Comparison of ENCODE assay signal across 8 cellular contexts in the genomic region with DNA sequence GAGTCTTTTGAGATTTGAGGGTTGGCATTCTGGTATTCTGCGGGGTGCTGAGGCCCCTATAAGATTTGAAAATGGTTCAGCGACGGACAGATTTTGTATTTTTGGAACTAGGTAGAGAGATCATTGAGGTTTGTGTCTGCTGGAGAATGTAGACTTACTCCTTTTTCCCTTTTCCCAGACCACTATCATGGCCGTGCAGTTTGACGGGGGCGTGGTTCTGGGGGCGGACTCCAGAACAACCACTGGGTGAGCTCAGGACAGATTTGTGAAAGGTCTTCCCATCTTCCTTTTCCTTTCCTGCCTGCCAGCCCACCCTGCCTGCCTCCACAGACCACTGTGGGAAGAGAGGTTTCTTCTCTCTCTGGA. TPM values are rescaled to one million over a fixed set of nuclear protein-coding genes. Genes with fewer than 3 reads are reported as not detected.
DNase-seq lines count a peak whose midpoint lies in the region; ATAC-seq and TF ChIP-seq lines count a peak whose summit lies in the region.

No MANE protein-coding gene starts in this region.

- peak overlapping the region; percentile 56 for H3K4me2 ChIP-seq in mesenchymal stem cell (ENCODE audit: low read length, poor library complexity, severe bottlenecking)

- H3K9me3 ChIP-seq in AG04450 (ENCODE audit: control insufficient read depth, insufficient read depth, low read length) (no peaks in the 10 kb centered on the region; the same call in 1 of the 2 replicates), mesenchymal stem cell (ENCODE audit: control insufficient read depth, low read length) (no peaks in the 10 kb centered on the region), transverse colon (no peaks in the 10 kb centered on the region)

- H2BK120ac ChIP-seq in mesenchymal stem cell (ENCODE audit: low read depth, low read length): no peak overlapping the region

- H3K27ac ChIP-seq in AG04450 (ENCODE audit: low read depth, low read length) (peak overlapping the region; percentile 31), mesenchymal stem cell (ENCODE audit: low read length, poor library complexity, severe bottlenecking) (peak overlapping the region; percentile 59), transverse colon (peak overlapping the region; percentile 79 to 84 (median 81))

- peak overlapping the region; percentile 97 for H3K9ac ChIP-seq in mesenchymal stem cell (ENCODE audit: low read length)

- H2BK15ac ChIP-seq in mesenchymal stem cell (ENCODE audit: low read depth, poor library complexity, severe bottlenecking): no peak overlapping the region

- H2BK12ac ChIP-seq in mesenchymal stem cell (ENCODE audit: low read length in 2 of 2): peak overlapping the region in 1 of 2 experiments; percentile 85

- TF ChIP-seq CTCF in AG04450 (IDR thresholded peaks at IDR 0.05; ENCODE audit: low read depth, low read length): no peak
- no peak for TF ChIP-seq CTCF in transverse colon (IDR thresholded peaks at IDR 0.05)

- peak overlapping the region; percentile 87 for H4K8ac ChIP-seq in mesenchymal stem cell (ENCODE audit: low read length)

- H3K4me3 ChIP-seq in AG04450 (ENCODE audit: low read depth, low read length) (peak overlapping the region; percentile 100), mesenchymal stem cell (ENCODE audit: insufficient read depth in 1 of 2, low read depth in 1 of 2, low read length in 2 of 2) (peak overlapping the region; percentile 92 to 98), transverse colon (peak overlapping the region; percentile 68 to 77 (median 70))

- no peak overlapping the region for H2BK5ac ChIP-seq in mesenchymal stem cell (ENCODE audit: low read depth, low read length, poor library complexity, severe bottlenecking)

- no peak for TF ChIP-seq POLR2A in transverse colon (IDR thresholded peaks at IDR 0.05)

- intact Hi-C loops in transverse colon (cut with DNase I; ENCODE audit: low total_unique reads): no loop called here

- H3K36me3 ChIP-seq in mesenchymal stem cell (ENCODE audit: control insufficient read depth in 1 of 2, insufficient read depth in 2 of 2, low read depth in 1 of 2, low read length in 2 of 2) (peaks cover 26 to 28% of the 10 kb centered on the region in 2 experiments), transverse colon (peaks cover 0 to 17% (median 4%) of the 10 kb centered on the region in 4 donors)

- POLR2A ChIA-PET in AG04450 (lab: Yijun Ruan, JAX): interaction anchor here (0.7 to 1.7 kb wide), 7 partner anchors 9 to 144 kb away, joined by 3 to 18 read pairs (median 4); partner anchors contain the start of genes ARRB2, PLD2, RNF167 and SLC25A11

- CTCF ChIA-PET in AG04450 (lab: Charles Lee): interaction anchor here (0.7 to 1.2 kb wide), 2 partner anchors 35 to 107 kb away, joined by 3 read pairs; partner anchors contain the start of gene CHRNE

- peaks cover 14% of the 10 kb centered on the region for H3K79me1 ChIP-seq in mesenchymal stem cell (replicated peaks; ENCODE audit: low read length, poor library complexity, severe bottlenecking)

- H3K23ac ChIP-seq in mesenchymal stem cell (ENCODE audit: low read length in 2 of 2): no peak overlapping the region

- H3K18ac ChIP-seq in mesenchymal stem cell (ENCODE audit: low read depth in 1 of 2, low read length in 2 of 2): peak overlapping the region; percentile 60 to 86

- H3K14ac ChIP-seq in mesenchymal stem cell (ENCODE audit: low read length in 2 of 2): no peak overlapping the region

- peak; percentile 3 for ATAC-seq in GM18909 (IDR thresholded peaks at IDR 0.05; ENCODE audit: poor library complexity, unreplicated experiment)
- ATAC-seq in HG03095 (IDR thresholded peaks at IDR 0.05; ENCODE audit: unreplicated experiment): no peak

- peak overlapping the region in 1 of 2 experiments; percentile 77 for H3K4ac ChIP-seq in mesenchymal stem cell (ENCODE audit: low read depth in 1 of 2, low read length in 2 of 2)

- H3K27me3 ChIP-seq in AG04450 (ENCODE audit: control insufficient read depth, insufficient read depth, low read length) (no peaks in the 10 kb centered on the region), mesenchymal stem cell (ENCODE audit: control insufficient read depth in 1 of 2, insufficient read depth in 1 of 2, low read length in 2 of 2) (no peaks in the 10 kb centered on the region), transverse colon (no peaks in the 10 kb centered on the region)

- in situ Hi-C loops in transverse colon (cut with MboI; ENCODE audit: low pct_ligation_motif_present in 1 of 4, low pct_unique_long_range_greater_than_20kb in 1 of 4, low sequenced_read_pairs in 3 of 4): loop anchor here in 2 of 4 donors (25.0 kb wide), 1 partner anchor 91 kb away; the partner anchor contains the start of gene C17orf107 (in 2 of the 2)

- WGBS in mesenchymal stem cell: 0% methylated on average over 5 of the region's 7 CpGs
- 0 to 1% methylated on average over 3 to 7 of the region's 7 CpGs for WGBS in transverse colon (ENCODE audit: low coverage in 1 of 2), 2 donors

- H2AK5ac ChIP-seq in mesenchymal stem cell (ENCODE audit: low read length, severe bottlenecking): peak overlapping the region; percentile 27

- no peak for TF ChIP-seq EP300 in transverse colon (IDR thresholded peaks at IDR 0.05; ENCODE audit: low read depth)

- H3K4me1 ChIP-seq in mesenchymal stem cell (ENCODE audit: control insufficient read depth, insufficient read depth, low read depth, low read length): peaks cover 8% of the 10 kb centered on the region
- peaks cover 0 to 15% (median 10%) of the 10 kb centered on the region in 4 donors for H3K4me1 ChIP-seq in transverse colon

- peak overlapping the region; percentile 30 for H4K91ac ChIP-seq in mesenchymal stem cell (ENCODE audit: low read length)

- DNase-seq in AG04450 (ENCODE audit: low read depth, low spot score): no peak
- DNase-seq in SK-N-DZ (ENCODE audit: low spot score): peak; percentile 33
- peak; percentile 65 for DNase-seq in dermis blood vessel endothelial cell
- DNase-seq in mesenchymal stem cell: peak; percentile 61
- peak; percentile 27 for DNase-seq in transverse colon
- DNase-seq in NCI-H128 (lab: John Stamatoyannopoulos, UW; ENCODE audit: unreplicated experiment): no peak

- peak overlapping the region; percentile 46 for H2AFZ ChIP-seq in mesenchymal stem cell (ENCODE audit: low read depth, low read length)

RNA-seq across cellular contexts. Expression of gene PSMB6, which starts 0.6 kb away (rescaled TPM):
- 222 and 245 TPM in 2 replicates for polyA plus RNA-seq in AG04450 (2011; rRNA removed)
- 166 and 199 TPM in 2 replicates for polyA minus RNA-seq in AG04450 (2011; rRNA and poly(A)+ RNA removed)
- 339 and 369 TPM in 2 replicates for polyA plus RNA-seq in SK-N-DZ (2014; cell fraction: cytosol; rRNA removed)
- 139 and 215 TPM in 2 replicates for polyA plus RNA-seq in SK-N-DZ (2014; cell fraction: nucleus; rRNA removed)
- total RNA-seq in dermis blood vessel endothelial cell (157 and 202 TPM in 2 replicates), transverse colon (100 to 1,000 TPM in 2 of 4 donors, 10 to 100 TPM in 2; 34.0 to 111 (median 80.9) TPM)
- polyA plus RNA-seq in mesenchymal stem cell (2013, experiment 1 of 2): 216 TPM
- 223 TPM for polyA plus RNA-seq in mesenchymal stem cell (2013, experiment 2 of 2)

RNA-seq across cellular contexts. Expression of gene GLTPD2, which starts 7.8 kb away (rescaled TPM):
- not detected in 2 replicates for polyA plus RNA-seq in AG04450 (2011; rRNA removed)
- polyA minus RNA-seq in AG04450 (2011; rRNA and poly(A)+ RNA removed): not detected in 2 replicates
- not detected in 2 replicates for polyA plus RNA-seq in SK-N-DZ (2014; cell fraction: cytosol; rRNA removed)
- polyA plus RNA-seq in SK-N-DZ (2014; cell fraction: nucleus; rRNA removed): not detected in 2 replicates
- total RNA-seq in dermis blood vessel endothelial cell (not detected in 2 replicates), transverse colon (1 to 10 TPM in 1 of 4 donors, under 1 TPM in 1, not detected in 2; 0.41 to 1.7 TPM)
- polyA plus RNA-seq in mesenchymal stem cell (2013, experiment 1 of 2): not detected
- polyA plus RNA-seq in mesenchymal stem cell (2013, experiment 2 of 2): not detected

RNA-seq across cellular contexts. Expression of gene VMO1, which starts 10.4 kb away (rescaled TPM):
- polyA plus RNA-seq in AG04450 (2011; rRNA removed): 0.17 TPM in 1 of 2 replicates, not detected in the other
- not detected in 2 replicates for polyA minus RNA-seq in AG04450 (2011; rRNA and poly(A)+ RNA removed)
- 0.30 TPM in 1 of 2 replicates, not detected in the other for polyA plus RNA-seq in SK-N-DZ (2014; cell fraction: cytosol; rRNA removed)
- 0.79 TPM in 1 of 2 replicates, not detected in the other for polyA plus RNA-seq in SK-N-DZ (2014; cell fraction: nucleus; rRNA removed)
- 0.51 TPM in 1 of 2 replicates, not detected in the other for total RNA-seq in dermis blood vessel endothelial cell
- polyA plus RNA-seq in mesenchymal stem cell (2013, experiment 1 of 2): 0.23 TPM
- 0.16 TPM for polyA plus RNA-seq in mesenchymal stem cell (2013, experiment 2 of 2)
- total RNA-seq in transverse colon: 1 to 10 TPM in 2 of 4 donors, under 1 TPM in 1, not detected in 1; 0.68 to 5.2 (median 1.9) TPM

RNA-seq across cellular contexts. Expression of gene PLD2, which starts 10.4 kb away (rescaled TPM):
- 18.9 and 22.2 TPM in 2 replicates for polyA plus RNA-seq in AG04450 (2011; rRNA removed)
- polyA minus RNA-seq in AG04450 (2011; rRNA and poly(A)+ RNA removed): 31.7 and 37.7 TPM in 2 replicates
- 19.2 and 19.6 TPM in 2 replicates for polyA plus RNA-seq in SK-N-DZ (2014; cell fraction: cytosol; rRNA removed)
- polyA plus RNA-seq in SK-N-DZ (2014; cell fraction: nucleus; rRNA removed): 126 and 142 TPM in 2 replicates
- total RNA-seq in dermis blood vessel endothelial cell: 35.1 and 47.2 TPM in 2 replicates
- polyA plus RNA-seq in mesenchymal stem cell (2013, experiment 1 of 2): 12.3 TPM
- polyA plus RNA-seq in mesenchymal stem cell (2013, experiment 2 of 2): 12.6 TPM
- total RNA-seq in transverse colon: 10 to 100 TPM; 13.9 to 81.9 (median 18.9) TPM

Comparison
In these comparisons a context has a peak if more than half of its experiments do, and no peak if none do; other contexts are left out.
1. DNase-seq: peak in SK-N-DZ (single experiment), dermis blood vessel endothelial cell (single experiment), mesenchymal stem cell (single experiment) and transverse colon (single experiment); none in AG04450 (single experiment) and NCI-H128 (single experiment).
2. H3K27ac ChIP-seq: peak in every context shown above with its lines; median percentile 81 in transverse colon; 59 in mesenchymal stem cell; 31 in AG04450.
3. Peak in every context shown above with its lines, with median percentiles within 50 percentile points of each other: H3K4me3 ChIP-seq.